In the genomic region with DNA sequence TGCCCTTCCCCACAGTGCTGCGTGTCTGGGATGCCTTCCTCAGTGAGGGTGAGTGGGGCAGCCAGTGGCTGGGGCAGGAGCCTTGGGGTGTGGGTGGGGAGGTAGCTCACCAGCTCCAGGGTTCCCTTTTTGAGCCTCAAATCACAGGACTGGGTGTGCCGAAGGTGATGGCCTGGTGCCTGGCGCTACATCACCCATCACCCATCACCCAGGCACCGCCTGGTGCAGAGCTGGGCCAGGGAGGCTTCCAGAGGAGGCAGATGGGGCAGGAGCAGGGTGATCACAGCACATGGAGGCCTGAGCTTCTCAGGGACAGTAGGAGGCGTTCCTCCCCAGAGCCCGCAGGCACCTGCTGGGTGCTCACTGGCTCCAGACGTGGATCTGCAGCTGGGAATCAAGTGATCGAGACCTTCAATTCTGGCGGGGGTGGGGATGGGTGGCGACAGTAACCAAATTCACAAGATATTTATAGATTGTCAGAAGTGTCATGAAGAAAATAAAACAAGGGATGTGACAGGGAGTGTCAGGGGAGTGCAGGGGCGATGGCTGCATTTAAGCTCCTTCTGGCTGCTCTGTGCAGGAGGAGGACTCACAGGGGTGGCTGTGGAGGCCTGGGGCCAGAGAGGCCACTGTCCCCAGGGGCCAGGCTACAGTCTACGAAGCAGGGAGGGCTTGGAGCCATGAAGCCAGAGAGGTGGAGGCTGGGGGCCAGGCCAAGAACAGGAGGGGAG, we compare ENCODE assay signal across 10 cellular contexts. TPM values are rescaled to one million over a fixed set of nuclear protein-coding genes. Genes with fewer than 3 reads are reported as not detected.
DNase-seq lines count a peak whose midpoint lies in the region; ATAC-seq, FAIRE-seq and TF ChIP-seq lines count a peak whose summit lies in the region.
"Had no signal": no experiment of that assay in that cellular context is flagged by ENCODE, and none has a peak within 500 bp of the region (broad histone marks: within the 10 kb centered on the region; RNA-seq: fewer than 3 reads in every experiment).

No MANE protein-coding gene starts in this region.

- no peak overlapping the region for H3K4me3 ChIP-seq in A673 (ENCODE audit: low read depth, low read length, poor library complexity, severe bottlenecking)
- H3K4me3 ChIP-seq in lower lobe of right lung = peak overlapping the region; percentile 8
- no peak overlapping the region for H3K4me3 ChIP-seq in gastrocnemius medialis

- intact Hi-C loops in A673 (cut with micrococcal nuclease; ENCODE audit: unreplicated experiment) = no loop called here
- intact Hi-C loops in lower lobe of right lung (cut with DNase I) = no loop called here
- intact Hi-C loops in gastrocnemius medialis (cut with DNase I; ENCODE audit: low total_unique reads) = no loop called here

- no peak for TF ChIP-seq POLR2A in GM12891 (IDR thresholded peaks at IDR 0.05; ENCODE audit: low read depth, low read length)
- no peak for TF ChIP-seq POLR2A in GM18505 (IDR thresholded peaks at IDR 0.05; ENCODE audit: borderline replicate concordance, extremely low read depth, insufficient read depth, insufficient read length)
- TF ChIP-seq POLR2A in gastrocnemius medialis (IDR thresholded peaks at IDR 0.05) = no peak

- no TSS peak for BruUV-seq in A673 (replicated peaks; lab: Mats Ljungman, UMichigan)

- H3K9me3 ChIP-seq in A673 (ENCODE audit: low read depth, low read length, poor library complexity, severe bottlenecking) (no peaks in the 10 kb centered on the region), lower lobe of right lung (no peaks in the 10 kb centered on the region), gastrocnemius medialis (no peaks in the 10 kb centered on the region)

- POLR2A ChIA-PET in A673 (lab: Charles Lee; ENCODE audit: low non-redundant PET) = no interaction called here

- ATAC-seq in lower lobe of right lung (no peak), GM18505 (IDR thresholded peaks at IDR 0.05; ENCODE audit: unreplicated experiment) (no peak), gastrocnemius medialis (no peak)

- peak; percentile 71 for FAIRE-seq in GM12891 (lab: Jason Lieb, UNC)

- H3K27ac ChIP-seq in A673 (ENCODE audit: low read depth, low read length, poor library complexity, severe bottlenecking) (no peak overlapping the region), lower lobe of right lung (no peak overlapping the region), gastrocnemius medialis (no peak overlapping the region)

- H3K27me3 ChIP-seq in A673 (replicated peaks; ENCODE audit: insufficient read depth, low read depth, low read length, poor library complexity) (no peaks in the 10 kb centered on the region), lower lobe of right lung (ENCODE audit: low read depth) (no peaks in the 10 kb centered on the region), gastrocnemius medialis (peaks cover 17 to 31% (median 25%) of the 10 kb centered on the region in 3 donors)

- 0 out of 2 replicates have a peak, but pooled peaks have one; percentile 26 for TF ChIP-seq CTCF in A673 (conservative IDR thresholded peaks at IDR 0.05; ENCODE audit: low read depth, low read length)
- TF ChIP-seq CTCF in lower lobe of right lung (IDR thresholded peaks at IDR 0.05) = no peak
- no peak for TF ChIP-seq CTCF in gastrocnemius medialis (IDR thresholded peaks at IDR 0.05 in 4 of 5, conservative IDR thresholded peaks at IDR 0.05 in 1 of 5)

- no peaks in the 10 kb centered on the region for H3K36me3 ChIP-seq in A673 (ENCODE audit: insufficient read depth, low read length, poor library complexity, severe bottlenecking)
- no peaks in the 10 kb centered on the region for H3K36me3 ChIP-seq in lower lobe of right lung
- H3K36me3 ChIP-seq in gastrocnemius medialis = no peaks in the 10 kb centered on the region

- DNase-seq in A673 (ENCODE audit: low spot score) (no peak), GM12891 (ENCODE audit: insufficient read length, low spot score) (no peak), lower lobe of right lung (peak; percentile 46), NCI-H1930 (lab: John Stamatoyannopoulos, UW) (no peak), gastrocnemius medialis (no peak), COR-L47 (lab: John Stamatoyannopoulos, UW) (no peak)
- peak; percentile 34 for DNase-seq in activated CD8-positive, alpha-beta memory T cell treated with anti-CD3 and anti-CD28 coated beads, Interleukin-2, amount 50 U/mL, for 4 hours

- peaks cover 3% of the 10 kb centered on the region for H3K4me1 ChIP-seq in A673 (ENCODE audit: insufficient read depth, low read length, poor library complexity, severe bottlenecking)
- peaks cover 26% of the 10 kb centered on the region for H3K4me1 ChIP-seq in lower lobe of right lung
- peaks cover 3 to 4% of the 10 kb centered on the region in 2 donors for H3K4me1 ChIP-seq in gastrocnemius medialis

- in situ Hi-C loops in gastrocnemius medialis (cut with MboI; ENCODE audit: low sequenced_read_pairs in 4 of 4) = no loop called here

- CTCF ChIA-PET in A673 (lab: Charles Lee) = interaction anchor here (0.6 kb wide), 1 partner anchor 556 kb away, joined by 3 read pairs; no protein-coding TSS in a partner anchor

TF ChIP-seq in GM12891, 5 proteins besides CTCF, POLR2A, EP300 and RAD21:
- TF ChIP-seq POLR2AphosphoS5 (IDR thresholded peaks at IDR 0.05; ENCODE audit: low read depth, low read length) (no peak), POU2F2 (IDR thresholded peaks at IDR 0.05; ENCODE audit: low read depth, low read length) (no peak), SPI1 (IDR thresholded peaks at IDR 0.05; ENCODE audit: low read depth, low read length) (0 out of 2 replicates have a peak, but pooled peaks have one; percentile 10)

RNA-seq across cellular contexts. Expression of a gene that starts 3.3 kb away (rescaled TPM):
- total RNA-seq in A673 (2021) = not detected in 2 replicates
- polyA plus RNA-seq in GM12891 (2012; ENCODE audit: low read depth, missing spikeins) = 37.0 TPM
- 45.3 TPM for total RNA-seq in lower lobe of right lung
- under 1 TPM in 3 of 4 donors, not detected in 1; 0.44 to 0.78 (median 0.56) TPM for total RNA-seq in gastrocnemius medialis
- total RNA-seq: bronchial epithelial cell had no signal

RNA-seq across cellular contexts. Expression of a gene that starts 5.5 kb away (rescaled TPM):
- total RNA-seq in A673 (2021) = 239 TPM in 2 replicates
- 202 TPM for polyA plus RNA-seq in GM12891 (2012; ENCODE audit: low read depth, missing spikeins)
- total RNA-seq in lower lobe of right lung = 144 TPM
- 100 to 1,000 TPM in 3 of 4 donors, 10 to 100 TPM in 1; 78.4 to 193 (median 124) TPM for total RNA-seq in gastrocnemius medialis

RNA-seq across cellular contexts. Expression of a gene that starts 8.3 kb away (rescaled TPM):
- total RNA-seq in A673 (2021) = 0.13 and 0.28 TPM in 2 replicates
- 0.23 TPM for polyA plus RNA-seq in GM12891 (2012; ENCODE audit: low read depth, missing spikeins)
- 0.71 TPM for total RNA-seq in lower lobe of right lung
- total RNA-seq in gastrocnemius medialis = 10 to 100 TPM in 1 of 4 donors, 1 to 10 TPM in 3; 2.5 to 11.0 (median 4.9) TPM
- total RNA-seq: G401 had no signal

RNA-seq across cellular contexts. Expression of a gene that starts 15.3 kb away (rescaled TPM):
- total RNA-seq in A673 (2021) (43.0 and 55.0 TPM in 2 replicates), lower lobe of right lung (28.9 TPM), gastrocnemius medialis (10 to 100 TPM in 2 of 4 donors, 1 to 10 TPM in 2; 5.2 to 14.7 (median 7.7) TPM)
- polyA plus RNA-seq in GM12891 (2012; ENCODE audit: low read depth, missing spikeins) = 17.9 TPM

RNA-seq across cellular contexts. Expression of a gene that starts 21.2 kb away (rescaled TPM):
- 58.8 and 65.0 TPM in 2 replicates for total RNA-seq in A673 (2021)
- 38.0 TPM for polyA plus RNA-seq in GM12891 (2012; ENCODE audit: low read depth, missing spikeins)
- 42.1 TPM for total RNA-seq in lower lobe of right lung
- total RNA-seq in gastrocnemius medialis = 10 to 100 TPM; 38.0 to 74.1 (median 39.4) TPM

Comparison
In these comparisons a context has a peak if more than half of its experiments do, and no peak if none do; other contexts are left out.
1. DNase-seq: peak in activated CD8-positive, alpha-beta memory T cell treated with anti-CD3 and anti-CD28 coated beads, Interleukin-2, amount 50 U/mL, for 4 hours (single experiment) and lower lobe of right lung (single experiment); none in A673 (single experiment), GM12891 (single experiment), NCI-H1930 (0 of 2), gastrocnemius medialis (0 of 2) and COR-L47 (single experiment).
2. RNA of a gene that starts 3.3 kb away (total RNA-seq): 45.3 TPM in lower lobe of right lung (single experiment); 0.44 to 0.78 TPM in gastrocnemius medialis and not detected in A673; every median in the first group is over 10 times any median in the second.